In genomic region chr4:109930469-109930868, GRCh38 we compare ENCODE assay signal across 18 cellular contexts. TPM values are rescaled to one million over a fixed set of nuclear protein-coding genes. Genes with fewer than 3 reads are reported as not detected.
"Had no signal": no experiment of that assay in that cellular context is flagged by ENCODE, and none has a peak within 500 bp of the region (broad histone marks: within the 10 kb centered on the region; RNA-seq: fewer than 3 reads in every experiment).

No MANE protein-coding gene starts in this region.

- DNase-seq: activated CD4-positive, alpha-beta T cell treated with anti-CD3 and anti-CD28 coated beads for 4 hours; activated CD4-positive, alpha-beta T cell treated with anti-CD3 and anti-CD28 coated beads, Interleukin-2, amount 50 U/mL, for 4 hours; activated CD8-positive, alpha-beta memory T cell treated with anti-CD3 and anti-CD28 coated beads for 24 hours; activated effector memory CD4-positive, alpha-beta T cell treated with anti-CD3 and anti-CD28 coated beads, Interleukin-2, amount 50 U/mL, for 16 hours; activated naive CD4-positive, alpha-beta T cell treated with Interleukin-2 at 50 U/mL for 16 hours; activated T-cell treated with anti-CD3 and anti-CD28 coated beads, Interleukin-2, amount 50 U/mL, for 4 hours; anterior cingulate cortex; NCI-H146; NCI-H187 treated with DMSO at 0.1 percent for 48 hours; NCI-H2081 treated with DMSO at 0.1 percent for 48 hours; NCI-H446; NCI-H524; PC-3; SHP77 had no signal

- ATAC-seq: activated naive CD4-positive, alpha-beta T cell treated with anti-CD3 and anti-CD28 coated beads, Interleukin-2, amount 50 U/mL, for 72 hours; activated T-cell treated with anti-CD3 and anti-CD28 coated beads, Interleukin-2, amount 50 U/mL, for 4 hours; K562; PC-3 had no signal

- H3K9me3 ChIP-seq: SJSA1 had no signal

- H3K27me3 ChIP-seq: SJSA1 had no signal

- H3K9me3 Mint-ChIP-seq: activated naive CD4-positive, alpha-beta T cell treated with anti-CD3 and anti-CD28 coated beads, Interleukin-2, amount 50 U/mL, for 72 hours; activated T-cell treated with anti-CD3 and anti-CD28 coated beads, Interleukin-2, amount 50 U/mL, for 4 hours had no signal

- H3K4me3 Mint-ChIP-seq: activated T-cell treated with anti-CD3 and anti-CD28 coated beads, Interleukin-2, amount 50 U/mL, for 4 hours; T-helper 1 cell treated with Interleukin-12 subunit alpha and Interleukin-12 subunit beta and Interleukin-4 antibody, amounts not matched to agents 30 μg/mL and 1 μg/mL, for 36 hours had no signal

- H3K27ac ChIP-seq: SJSA1 had no signal

- H3K27ac Mint-ChIP-seq: activated naive CD4-positive, alpha-beta T cell treated with anti-CD3 and anti-CD28 coated beads, Interleukin-2, amount 50 U/mL, for 72 hours; T-helper 1 cell treated with Interleukin-12 subunit alpha and Interleukin-12 subunit beta and Interleukin-4 antibody, amounts not matched to agents 30 μg/mL and 1 μg/mL, for 36 hours had no signal

- H3K36me3 Mint-ChIP-seq: activated naive CD4-positive, alpha-beta T cell treated with anti-CD3 and anti-CD28 coated beads, Interleukin-2, amount 50 U/mL, for 72 hours had no signal

- H3K4me3 ChIP-seq: K562, SJSA1 had no signal

- H3K4me1 ChIP-seq: SJSA1 had no signal

- H3K36me3 ChIP-seq: SJSA1 had no signal

RNA-seq across cellular contexts. Expression of gene EGF, which starts 17.8 kb away (rescaled TPM):
- total RNA-seq: activated naive CD4-positive, alpha-beta T cell treated with anti-CD3 and anti-CD28 coated beads, Interleukin-2, amount 50 U/mL, for 72 hours had no signal
